In the genomic region with DNA sequence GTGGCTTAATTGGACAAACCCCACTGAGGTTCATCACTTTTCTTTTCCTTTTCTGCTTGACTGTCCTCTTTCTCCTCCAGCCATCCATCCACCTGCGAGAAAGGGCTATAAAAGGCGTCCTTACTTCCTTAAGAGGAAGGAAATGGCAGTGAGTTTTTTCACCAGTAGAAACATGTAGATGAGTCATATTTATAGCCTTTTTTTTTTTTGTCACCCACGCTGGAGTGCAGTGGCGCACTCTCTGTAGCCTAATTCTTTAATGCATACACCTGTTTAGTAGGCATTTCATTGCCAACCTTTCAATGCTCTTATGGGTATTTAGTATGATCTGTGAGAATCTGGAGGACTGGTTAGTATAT, we compare ENCODE assay signal across 8 cellular contexts. TPM values are rescaled to one million over a fixed set of nuclear protein-coding genes. Genes with fewer than 3 reads are reported as not detected.
DNase-seq lines count a peak whose midpoint lies in the region; ATAC-seq and TF ChIP-seq lines count a peak whose summit lies in the region.

No MANE protein-coding gene starts in this region.

- H3K9me3 Mint-ChIP-seq in activated B cell treated with CpG ODN at 0.5 μM for 24 hours, result peaks cover 5% of the 10 kb centered on the region
- H3K9me3 Mint-ChIP-seq in naive thymus-derived CD4-positive, alpha-beta T cell, result peaks cover 0 to 10% (median 6%) of the 10 kb centered on the region in 11 donors
- H3K9me3 Mint-ChIP-seq in WTC11, result peaks cover 25% of the 10 kb centered on the region
- H3K9me3 Mint-ChIP-seq in activated CD4-positive, alpha-beta T cell treated with anti-CD3 and anti-CD28 coated beads, Interleukin-2, amount 10 ng/mL, durations not matched to agents 7 days and 5 days, result peaks cover 8% of the 10 kb centered on the region

- H3K4me3 Mint-ChIP-seq in activated B cell treated with CpG ODN at 0.5 μM for 24 hours, result peak overlapping the region; percentile 73
- peak overlapping the region in 9 of 10 donors; percentile 8 to 65 (median 46) for H3K4me3 Mint-ChIP-seq in naive thymus-derived CD4-positive, alpha-beta T cell
- no peak overlapping the region for H3K4me3 Mint-ChIP-seq in WTC11
- no peak overlapping the region for H3K4me3 Mint-ChIP-seq in activated CD4-positive, alpha-beta T cell treated with anti-CD3 and anti-CD28 coated beads, Interleukin-2, amount 10 ng/mL, durations not matched to agents 7 days and 5 days

- H3K36me3 Mint-ChIP-seq in activated B cell treated with CpG ODN at 0.5 μM for 24 hours (ENCODE audit: low read depth), result no peaks in the 10 kb centered on the region
- peaks cover 0 to 10% (median 6%) of the 10 kb centered on the region in 5 donors for H3K36me3 Mint-ChIP-seq in naive thymus-derived CD4-positive, alpha-beta T cell
- peaks cover 3% of the 10 kb centered on the region; the same call in 1 of the 2 replicates for H3K36me3 Mint-ChIP-seq in WTC11
- H3K36me3 Mint-ChIP-seq in activated CD4-positive, alpha-beta T cell treated with anti-CD3 and anti-CD28 coated beads, Interleukin-2, amount 10 ng/mL, durations not matched to agents 7 days and 5 days (ENCODE audit: low read depth), result peaks cover 4% of the 10 kb centered on the region

- peak overlapping the region; percentile 80 for H3K27ac Mint-ChIP-seq in activated B cell treated with CpG ODN at 0.5 μM for 24 hours
- peak overlapping the region in 5 of 9 donors; percentile 3 to 51 (median 26) for H3K27ac Mint-ChIP-seq in naive thymus-derived CD4-positive, alpha-beta T cell
- H3K27ac Mint-ChIP-seq in WTC11, result no peak overlapping the region
- no peak overlapping the region for H3K27ac Mint-ChIP-seq in activated CD4-positive, alpha-beta T cell treated with anti-CD3 and anti-CD28 coated beads, Interleukin-2, amount 10 ng/mL, durations not matched to agents 7 days and 5 days

- H3K27me3 ChIP-seq in naive thymus-derived CD4-positive, alpha-beta T cell (ENCODE audit: control insufficient read depth in 2 of 2, insufficient read depth in 2 of 2, low read length in 2 of 2), result no peaks in the 10 kb centered on the region

- TF ChIP-seq CTCF in activated B cell treated with CpG ODN at 0.5 μM for 24 hours (IDR thresholded peaks at IDR 0.05) (no peak), WTC11 (IDR thresholded peaks at IDR 0.05) (no peak)

- DNase-seq in activated B cell treated with CpG ODN at 0.5 μM for 24 hours (no peak), WTC11 (ENCODE audit: low spot score) (no peak), NCI-H345 treated with DMSO at 0.1 percent for 48 hours (lab: John Stamatoyannopoulos, UW; ENCODE audit: unreplicated experiment) (no peak), SK-N-DZ (ENCODE audit: low spot score) (no peak)
- DNase-seq in naive thymus-derived CD4-positive, alpha-beta T cell, result peak in 4 of 9 donors; percentile 14 to 40 (median 32)
- DNase-seq in activated CD4-positive, alpha-beta T cell treated with anti-CD3 and anti-CD28 coated beads, Interleukin-2, amount 10 ng/mL, durations not matched to agents 7 days and 5 days, result no peak

- H3K4me1 ChIP-seq in naive thymus-derived CD4-positive, alpha-beta T cell (ENCODE audit: control insufficient read depth in 2 of 2, insufficient read depth in 2 of 2, low read length in 2 of 2), result peaks cover 37 to 48% of the 10 kb centered on the region in 2 donors

- ATAC-seq in GM18870 (IDR thresholded peaks at IDR 0.05; ENCODE audit: unreplicated experiment) (peak; percentile 76), HG03175 (IDR thresholded peaks at IDR 0.05; ENCODE audit: unreplicated experiment) (peak; percentile 72), activated B cell treated with CpG ODN at 0.5 μM for 24 hours (ENCODE audit: low read depth) (peak; percentile 76), WTC11 (no peak)
- peak; percentile 72 for ATAC-seq in naive thymus-derived CD4-positive, alpha-beta T cell

- H3K27ac ChIP-seq in naive thymus-derived CD4-positive, alpha-beta T cell (ENCODE audit: low read depth, low read length), result no peak overlapping the region

- H3K27me3 Mint-ChIP-seq in activated B cell treated with CpG ODN at 0.5 μM for 24 hours (no peaks in the 10 kb centered on the region), WTC11 (ENCODE audit: low read depth) (no peaks in the 10 kb centered on the region)
- H3K27me3 Mint-ChIP-seq in naive thymus-derived CD4-positive, alpha-beta T cell, result peaks cover 0 to 8% (median 0%) of the 10 kb centered on the region in 5 donors
- no peaks in the 10 kb centered on the region for H3K27me3 Mint-ChIP-seq in activated CD4-positive, alpha-beta T cell treated with anti-CD3 and anti-CD28 coated beads, Interleukin-2, amount 10 ng/mL, durations not matched to agents 7 days and 5 days

- CTCF ChIA-PET in activated B cell treated with CpG ODN at 0.5 μM for 24 hours (lab: Charles Lee) (interaction anchor here (1.0 to 1.4 kb wide), 3 partner anchors 10 to 140 kb away, joined by 3 to 4 read pairs (median 3); no protein-coding TSS in a partner anchor), WTC11 (lab: Charles Lee) (no interaction called here)
- CTCF ChIA-PET in naive thymus-derived CD4-positive, alpha-beta T cell (lab: Charles Lee), result interaction anchor here (1.0 to 1.4 kb wide), 2 partner anchors 13 to 37 kb away, joined by 3 read pairs; no protein-coding TSS in a partner anchor
- CTCF ChIA-PET in activated CD4-positive, alpha-beta T cell treated with anti-CD3 and anti-CD28 coated beads, Interleukin-2, amount 10 ng/mL, durations not matched to agents 7 days and 5 days (lab: Charles Lee), result no interaction called here

- POLR2A ChIA-PET in activated B cell treated with CpG ODN at 0.5 μM for 24 hours (lab: Charles Lee), result interaction anchor here (0.6 to 3.0 kb wide), 7 partner anchors 9 to 44 kb away, joined by 3 to 29 read pairs (median 4); no protein-coding TSS in a partner anchor
- POLR2A ChIA-PET in naive thymus-derived CD4-positive, alpha-beta T cell (lab: Charles Lee), result interaction anchor here (0.9 kb wide), 1 partner anchor 14 kb away, joined by 3 read pairs; no protein-coding TSS in a partner anchor
- POLR2A ChIA-PET in WTC11 (lab: Charles Lee), result no interaction called here
- POLR2A ChIA-PET in activated CD4-positive, alpha-beta T cell treated with anti-CD3 and anti-CD28 coated beads, Interleukin-2, amount 10 ng/mL, durations not matched to agents 7 days and 5 days (lab: Charles Lee), result no interaction called here

- peaks cover 69% of the 10 kb centered on the region for H3K4me1 Mint-ChIP-seq in activated B cell treated with CpG ODN at 0.5 μM for 24 hours
- peaks cover 31 to 59% (median 51%) of the 10 kb centered on the region in 7 donors for H3K4me1 Mint-ChIP-seq in naive thymus-derived CD4-positive, alpha-beta T cell
- peaks cover 9% of the 10 kb centered on the region; the same call in 1 of the 2 replicates for H3K4me1 Mint-ChIP-seq in WTC11
- H3K4me1 Mint-ChIP-seq in activated CD4-positive, alpha-beta T cell treated with anti-CD3 and anti-CD28 coated beads, Interleukin-2, amount 10 ng/mL, durations not matched to agents 7 days and 5 days, result peaks cover 44% of the 10 kb centered on the region

- H3K4me3 ChIP-seq in naive thymus-derived CD4-positive, alpha-beta T cell (ENCODE audit: low read length), result no peak overlapping the region

- intact Hi-C loops in activated B cell treated with CpG ODN at 0.5 μM for 24 hours (cut with micrococcal nuclease), result loop anchor here (1.0 kb wide), 4 partner anchors 9 to 131 kb away; partner anchors contain the start of gene IFNGR1
- intact Hi-C loops in naive thymus-derived CD4-positive, alpha-beta T cell (cut with micrococcal nuclease), result loop anchor here (2.0 to 10.0 kb wide), 2 partner anchors 80 to 640 kb away; no protein-coding TSS in a partner anchor

- no peaks in the 10 kb centered on the region for H3K36me3 ChIP-seq in naive thymus-derived CD4-positive, alpha-beta T cell (ENCODE audit: control insufficient read depth in 2 of 3, insufficient read depth in 3 of 3, low read length in 3 of 3)

- no peaks in the 10 kb centered on the region for H3K9me3 ChIP-seq in naive thymus-derived CD4-positive, alpha-beta T cell (ENCODE audit: control insufficient read depth in 2 of 3, low read length in 3 of 3)

TF ChIP-seq in WTC11, 78 proteins besides CTCF, POLR2A, EP300 and RAD21 (continues in another document):
- no peak for TF ChIP-seq NR3C1 (CRISPR knock-in tag; conservative IDR thresholded peaks at IDR 0.05; ENCODE audit: low read depth)
- no peak for TF ChIP-seq NFYB (CRISPR knock-in tag; conservative IDR thresholded peaks at IDR 0.05; ENCODE audit: low read depth)
- no peak for TF ChIP-seq MLX (CRISPR knock-in tag; IDR thresholded peaks at IDR 0.05)
- TF ChIP-seq FOXJ3 (CRISPR knock-in tag; IDR thresholded peaks at IDR 0.05; ENCODE audit: borderline replicate concordance), result no peak

RNA-seq across cellular contexts. Expression of gene IFNGR1, which starts 15.3 kb away (rescaled TPM):
- total RNA-seq in activated B cell treated with CpG ODN at 0.5 μM for 24 hours (60.5 and 65.6 TPM in 2 replicates), WTC11 (2021) (15.7 to 17.6 TPM (median 17.5 TPM) in 3 replicates)
- total RNA-seq in naive thymus-derived CD4-positive, alpha-beta T cell, result 10 to 100 TPM; 29.2 to 90.7 (median 31.3) TPM
- 10 to 100 TPM; 27.9 to 32.6 TPM for polyA plus RNA-seq in naive thymus-derived CD4-positive, alpha-beta T cell
- total RNA-seq in activated CD4-positive, alpha-beta T cell treated with anti-CD3 and anti-CD28 coated beads, Interleukin-2, amount 10 ng/mL, durations not matched to agents 7 days and 5 days, result 10 to 100 TPM; 18.7 to 21.1 TPM
- 31.9 TPM in 2 replicates for polyA plus RNA-seq in SK-N-DZ (2014; cell fraction: cytosol; rRNA removed)
- polyA plus RNA-seq in SK-N-DZ (2014; cell fraction: nucleus; rRNA removed), result 26.0 and 33.4 TPM in 2 replicates

Comparison
In these comparisons a context has a peak if more than half of its experiments do, and no peak if none do; other contexts are left out.
1. H3K27ac Mint-ChIP-seq: peak in activated B cell treated with CpG ODN at 0.5 μM for 24 hours (single experiment) and naive thymus-derived CD4-positive, alpha-beta T cell (5 of 9); none in WTC11 (single experiment) and activated CD4-positive, alpha-beta T cell treated with anti-CD3 and anti-CD28 coated beads, Interleukin-2, amount 10 ng/mL, durations not matched to agents 7 days and 5 days (single experiment).
2. H3K4me3 Mint-ChIP-seq: peak in activated B cell treated with CpG ODN at 0.5 μM for 24 hours (single experiment) and naive thymus-derived CD4-positive, alpha-beta T cell (9 of 10); none in WTC11 (single experiment) and activated CD4-positive, alpha-beta T cell treated with anti-CD3 and anti-CD28 coated beads, Interleukin-2, amount 10 ng/mL, durations not matched to agents 7 days and 5 days (single experiment).
3. CTCF ChIA-PET loops: an anchor here in activated B cell treated with CpG ODN at 0.5 μM for 24 hours (1.0 to 1.4 kb wide) and naive thymus-derived CD4-positive, alpha-beta T cell (1.0 to 1.4 kb wide); none called in WTC11 and activated CD4-positive, alpha-beta T cell treated with anti-CD3 and anti-CD28 coated beads, Interleukin-2, amount 10 ng/mL, durations not matched to agents 7 days and 5 days.
4. POLR2A ChIA-PET loops: an anchor here in activated B cell treated with CpG ODN at 0.5 μM for 24 hours (0.6 to 3.0 kb wide) and naive thymus-derived CD4-positive, alpha-beta T cell (0.9 kb wide); none called in WTC11 and activated CD4-positive, alpha-beta T cell treated with anti-CD3 and anti-CD28 coated beads, Interleukin-2, amount 10 ng/mL, durations not matched to agents 7 days and 5 days.